Comparison of ENCODE assay signal across 23 cellular contexts in the genomic region with DNA sequence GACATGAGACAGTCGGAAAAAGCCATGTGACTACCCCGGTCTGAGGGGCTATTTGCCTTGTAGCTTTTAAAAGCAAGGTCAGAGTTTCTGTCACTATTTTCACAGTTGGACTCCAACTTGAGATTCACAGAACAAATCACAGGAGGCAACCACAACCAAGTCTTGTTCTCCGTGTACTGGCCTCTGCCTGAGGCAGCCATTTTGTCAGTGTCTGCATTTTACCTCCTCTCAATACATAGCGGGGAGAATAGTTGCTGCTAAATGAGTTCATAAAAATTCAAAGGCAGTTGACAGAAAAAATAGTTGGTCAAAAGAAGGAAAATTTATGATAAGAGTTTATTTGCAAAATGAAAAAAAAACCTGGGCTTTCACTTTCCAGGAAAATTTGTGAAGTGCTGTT.
"Had no signal": no experiment of that assay in that cellular context is flagged by ENCODE, and none has a peak within 500 bp of the region (broad histone marks: within the 10 kb centered on the region; RNA-seq: fewer than 3 reads in every experiment).

No MANE protein-coding gene starts in this region.

- H3K27me3 ChIP-seq: gastrocnemius medialis, left lung, right atrium auricular region, stomach, thyroid gland had no signal

- H3K36me3 ChIP-seq: gastrocnemius medialis, left lung, prostate gland, right atrium auricular region, stomach, thyroid gland had no signal

- DNase-seq: dermis blood vessel endothelial cell; effector memory CD4-positive, alpha-beta T cell; foreskin fibroblast; gastrocnemius medialis; head of caudate nucleus; kidney; left lung; mammary epithelial cell; naive thymus-derived CD8-positive, alpha-beta T cell; nephron progenitor cell; nucleus accumbens; stimulated activated CD4-positive, alpha-beta T cell treated with anti-CD3 and anti-CD28 coated beads, Interleukin-2, amount 100 ng/mL, for 24 hours; stimulated activated CD4-positive, alpha-beta T cell treated with anti-CD3 and anti-CD28 coated beads, Interleukin-4, amount 100 ng/mL, for 24 hours; stimulated activated naive CD4-positive, alpha-beta T cell treated with Interleukin-2 at 50 U/mL for 16 hours; stomach; thyroid gland; trophoblast cell had no signal

- H3K4me3 ChIP-seq: coronary artery, gastrocnemius medialis, left lung, prostate gland, right atrium auricular region, stomach, thyroid gland had no signal

- H3K27ac ChIP-seq: coronary artery, gastrocnemius medialis, left lung, prostate gland, right atrium auricular region, stomach, thyroid gland had no signal

- H3K4me1 ChIP-seq: left lung, prostate gland, right atrium auricular region, stomach, thyroid gland had no signal

- FAIRE-seq: endometrium, kidney had no signal

- H3K9me3 ChIP-seq: gastrocnemius medialis, left lung, prostate gland, right atrium auricular region, stomach, thyroid gland had no signal

- ATAC-seq: gastrocnemius medialis; left lung; naive thymus-derived CD8-positive, alpha-beta T cell; sciatic nerve; stimulated activated effector memory CD8-positive, alpha-beta T cell treated with anti-CD3 and anti-CD28 coated beads, Interleukin-12 subunit alpha, Interleukin-12 subunit beta, amount 100 ng/mL, for 72 hours had no signal
